ENCODE assay signal across 12 cellular contexts in genomic region chr20:60087563-60088105, GRCh38.
DNase-seq lines count a peak whose midpoint lies in the region; ATAC-seq and TF ChIP-seq lines count a peak whose summit lies in the region.
"Had no signal": no experiment of that assay in that cellular context is flagged by ENCODE, and none has a peak within 500 bp of the region (broad histone marks: within the 10 kb centered on the region; RNA-seq: fewer than 3 reads in every experiment).

No MANE protein-coding gene starts in this region.

- H3K27ac Mint-ChIP-seq in activated naive CD4-positive, alpha-beta T cell treated with anti-CD3 and anti-CD28 coated beads for 36 hours = no peak overlapping the region
- H3K27ac Mint-ChIP-seq in activated naive CD4-positive, alpha-beta T cell treated with anti-CD3 and anti-CD28 coated beads, Interleukin-2, amount 50 U/mL, for 72 hours = no peak overlapping the region
- no peak overlapping the region for H3K27ac Mint-ChIP-seq in T-cell
- no peak overlapping the region for H3K27ac Mint-ChIP-seq in stimulated activated naive B cell treated with anti-CD40 and anti-IgM and Interleukin-4, amounts not matched to agents 10 μg/mL and 1 μg/mL and 100 μg/mL, for 72 hours
- H3K27ac Mint-ChIP-seq: neural progenitor cell had no signal

- TF ChIP-seq CTCF in fibroblast of the aortic adventitia (IDR thresholded peaks at IDR 0.05; ENCODE audit: insufficient read depth, low read length) = no peak

- intact Hi-C loops in activated naive CD4-positive, alpha-beta T cell treated with anti-CD3 and anti-CD28 coated beads for 36 hours (cut with micrococcal nuclease) = no loop called here

- POLR2A ChIA-PET in T-cell (lab: Charles Lee) = no interaction called here

- ATAC-seq in activated naive CD4-positive, alpha-beta T cell treated with anti-CD3 and anti-CD28 coated beads, Interleukin-2, amount 50 U/mL, for 72 hours = no peak
- ATAC-seq in T-cell (replicated peaks in 1 of 4) (peak in 1 of 4 experiments; percentile 19), GM19351 (IDR thresholded peaks at IDR 0.05; ENCODE audit: unreplicated experiment) (no peak)
- ATAC-seq in stimulated activated naive B cell treated with anti-CD40 and anti-IgM and Interleukin-4, amounts not matched to agents 10 μg/mL and 1 μg/mL and 100 μg/mL, for 72 hours (replicated peaks) = no peak

- no peak overlapping the region for H3K4me3 ChIP-seq in fibroblast of the aortic adventitia (ENCODE audit: low read depth, low read length)
- H3K4me3 ChIP-seq: neural progenitor cell had no signal

- DNase-seq in activated naive CD4-positive, alpha-beta T cell treated with anti-CD3 and anti-CD28 coated beads for 36 hours = peak; percentile 17
- DNase-seq in activated naive CD4-positive, alpha-beta T cell treated with anti-CD3 and anti-CD28 coated beads, Interleukin-2, amount 50 U/mL, for 72 hours (ENCODE audit: low spot score in 2 of 2) = no peak
- DNase-seq in T-cell = no peak
- peak; percentile 10 for DNase-seq in fibroblast of the aortic adventitia (ENCODE audit: low read depth)
- DNase-seq in stimulated activated naive B cell treated with anti-CD40 and anti-IgM and Interleukin-4, amounts not matched to agents 10 μg/mL and 1 μg/mL and 100 μg/mL, for 72 hours = no peak
- no peak for DNase-seq in NCI-H1436 treated with DMSO at 0.1 percent for 48 hours (lab: John Stamatoyannopoulos, UW)
- DNase-seq in HPDE6-E6E7 (ENCODE audit: extremely low spot score) = no peak
- DNase-seq: H7, NCI-H524 treated with DMSO at 0.1 percent for 48 hours, SK-N-SH had no signal

- H3K36me3 Mint-ChIP-seq in activated naive CD4-positive, alpha-beta T cell treated with anti-CD3 and anti-CD28 coated beads for 36 hours (ENCODE audit: low read depth) = no peaks in the 10 kb centered on the region
- no peaks in the 10 kb centered on the region for H3K36me3 Mint-ChIP-seq in activated naive CD4-positive, alpha-beta T cell treated with anti-CD3 and anti-CD28 coated beads, Interleukin-2, amount 50 U/mL, for 72 hours
- H3K36me3 Mint-ChIP-seq in T-cell = no peaks in the 10 kb centered on the region
- H3K36me3 Mint-ChIP-seq in stimulated activated naive B cell treated with anti-CD40 and anti-IgM and Interleukin-4, amounts not matched to agents 10 μg/mL and 1 μg/mL and 100 μg/mL, for 72 hours = no peaks in the 10 kb centered on the region

- H3K4me3 Mint-ChIP-seq in activated naive CD4-positive, alpha-beta T cell treated with anti-CD3 and anti-CD28 coated beads for 36 hours = peak overlapping the region; percentile 40
- peak overlapping the region in 2 of 3 donors; percentile 55 to 76 for H3K4me3 Mint-ChIP-seq in T-cell
- H3K4me3 Mint-ChIP-seq in stimulated activated naive B cell treated with anti-CD40 and anti-IgM and Interleukin-4, amounts not matched to agents 10 μg/mL and 1 μg/mL and 100 μg/mL, for 72 hours = peak overlapping the region; percentile 51 to 55
- H3K4me3 Mint-ChIP-seq: neural progenitor cell had no signal

- H3K4me1 Mint-ChIP-seq in activated naive CD4-positive, alpha-beta T cell treated with anti-CD3 and anti-CD28 coated beads for 36 hours (ENCODE audit: low read depth) = peaks cover 7% of the 10 kb centered on the region
- H3K4me1 Mint-ChIP-seq in T-cell = peaks cover 0 to 4% (median 0%) of the 10 kb centered on the region in 3 donors
- no peaks in the 10 kb centered on the region for H3K4me1 Mint-ChIP-seq in stimulated activated naive B cell treated with anti-CD40 and anti-IgM and Interleukin-4, amounts not matched to agents 10 μg/mL and 1 μg/mL and 100 μg/mL, for 72 hours

- peaks cover 36% of the 10 kb centered on the region for H3K27me3 Mint-ChIP-seq in activated naive CD4-positive, alpha-beta T cell treated with anti-CD3 and anti-CD28 coated beads for 36 hours (ENCODE audit: low read depth)
- peaks cover 12 to 30% of the 10 kb centered on the region in 2 donors for H3K27me3 Mint-ChIP-seq in T-cell
- peaks cover 43 to 55% of the 10 kb centered on the region in 2 donors for H3K27me3 Mint-ChIP-seq in stimulated activated naive B cell treated with anti-CD40 and anti-IgM and Interleukin-4, amounts not matched to agents 10 μg/mL and 1 μg/mL and 100 μg/mL, for 72 hours

- CTCF ChIA-PET in activated naive CD4-positive, alpha-beta T cell treated with anti-CD3 and anti-CD28 coated beads for 36 hours (lab: Charles Lee) = interaction anchor here (0.7 kb wide), 1 partner anchor 49 kb away, joined by 4 read pairs; no protein-coding TSS in a partner anchor
- CTCF ChIA-PET in T-cell (lab: Charles Lee) = no interaction called here

- peaks cover 2% of the 10 kb centered on the region for H3K9me3 Mint-ChIP-seq in activated naive CD4-positive, alpha-beta T cell treated with anti-CD3 and anti-CD28 coated beads for 36 hours
- H3K9me3 Mint-ChIP-seq in activated naive CD4-positive, alpha-beta T cell treated with anti-CD3 and anti-CD28 coated beads, Interleukin-2, amount 50 U/mL, for 72 hours = no peaks in the 10 kb centered on the region
- H3K9me3 Mint-ChIP-seq in T-cell = peaks cover 0 to 5% (median 0%) of the 10 kb centered on the region in 3 donors
- H3K9me3 Mint-ChIP-seq in stimulated activated naive B cell treated with anti-CD40 and anti-IgM and Interleukin-4, amounts not matched to agents 10 μg/mL and 1 μg/mL and 100 μg/mL, for 72 hours = peaks cover 5 to 7% of the 10 kb centered on the region in 2 donors

Comparison
In these comparisons a context has a peak if more than half of its experiments do, and no peak if none do; other contexts are left out.
1. DNase-seq: peak in activated naive CD4-positive, alpha-beta T cell treated with anti-CD3 and anti-CD28 coated beads for 36 hours (single experiment) and fibroblast of the aortic adventitia (single experiment); none in activated naive CD4-positive, alpha-beta T cell treated with anti-CD3 and anti-CD28 coated beads, Interleukin-2, amount 50 U/mL, for 72 hours (0 of 2), T-cell (0 of 34), stimulated activated naive B cell treated with anti-CD40 and anti-IgM and Interleukin-4, amounts not matched to agents 10 μg/mL and 1 μg/mL and 100 μg/mL, for 72 hours (single experiment), NCI-H1436 treated with DMSO at 0.1 percent for 48 hours (single experiment) and HPDE6-E6E7 (single experiment).
2. Peak in every context shown above with its lines, with median percentiles within 50 percentile points of each other: H3K4me3 Mint-ChIP-seq.